24 cellular contexts compared by ENCODE assay signal in the genomic region with DNA sequence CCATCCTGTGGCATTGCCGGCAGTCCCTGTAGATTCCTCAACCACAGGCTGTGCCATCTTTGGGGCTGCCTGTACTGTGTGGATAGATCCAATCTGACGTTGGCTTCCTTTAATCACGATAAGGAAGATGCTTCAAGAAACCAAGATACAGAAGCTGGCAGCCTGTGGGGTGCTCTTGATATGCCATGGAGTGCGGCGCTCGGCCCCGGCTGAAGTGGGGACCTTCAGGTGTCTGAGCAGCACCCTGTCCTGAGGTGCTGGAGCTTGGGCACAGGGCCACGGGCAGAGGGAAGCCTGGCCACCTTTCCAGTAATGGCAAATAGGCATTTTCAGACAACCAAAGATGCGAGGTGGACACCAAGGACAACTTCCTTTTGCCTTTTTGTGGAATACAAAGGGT.
DNase-seq lines count a peak whose midpoint lies in the region; ATAC-seq, FAIRE-seq and TF ChIP-seq lines count a peak whose summit lies in the region.
"Had no signal": no experiment of that assay in that cellular context is flagged by ENCODE, and none has a peak within 500 bp of the region (broad histone marks: within the 10 kb centered on the region; RNA-seq: fewer than 3 reads in every experiment).

No MANE protein-coding gene starts in this region.

- no peak for DNase-seq in right cardiac atrium
- no peak for DNase-seq in Right ventricle myocardium superior
- DNase-seq in HepG2 (ENCODE audit: low spot score), result no peak
- peak; percentile 50 for DNase-seq in osteoblast (ENCODE audit: insufficient read length, low spot score, missing footprints)
- no peak for DNase-seq in retina
- no peak for DNase-seq in SIG-M5 (lab: John Stamatoyannopoulos, UW)
- no peak for DNase-seq in SHP77 (lab: John Stamatoyannopoulos, UW)
- DNase-seq: Caco-2; CD4-positive, alpha-beta memory T cell; DMS 273 treated with DMSO at 0.1 percent for 48 hours; DMS79 treated with DMSO at 0.1 percent for 48 hours; Karpas-422; MM.1S; NCI-H1048; NCI-H1417 treated with DMSO at 0.1 percent for 48 hours; NCI-H187 treated with DMSO at 0.1 percent for 48 hours; NCI-H2107; NCI-H2227 treated with DMSO at 0.1 percent for 48 hours; NCI-H510A treated with DMSO at 0.1 percent for 48 hours; NCI-H748 treated with DMSO at 0.1 percent for 48 hours; NK-92 treated with Interleukin-12 subunit alpha and Interleukin-12 subunit beta, amount 100 ng/mL, for 24 hours had no signal

- H3K4me2 ChIP-seq in HepG2 (ENCODE audit: low read depth, low read length), result peak overlapping the region; percentile 70
- no peak overlapping the region for H3K4me2 ChIP-seq in osteoblast (ENCODE audit: insufficient read depth, low read length)

- TF ChIP-seq CTCF in HepG2 (CRISPR knock-in tag; IDR thresholded peaks at IDR 0.05), result no peak
- TF ChIP-seq CTCF in osteoblast (IDR thresholded peaks at IDR 0.05; ENCODE audit: extremely low read depth, low read depth, low read length), result no peak

- H3K4me3 ChIP-seq in right cardiac atrium (ENCODE audit: low read length) (no peak overlapping the region), HepG2 (replicated peaks in 1 of 3; ENCODE audit: insufficient read depth in 1 of 3, low read depth in 2 of 3, low read length in 3 of 3) (peak overlapping the region in 2 of 3 experiments; percentile 23 to 40; a peak in 3 of 6 replicates), osteoblast (ENCODE audit: insufficient read depth, low read length) (no peak overlapping the region)
- H3K4me3 ChIP-seq: GM12878 had no signal

- POLR2A ChIA-PET in HepG2 (lab: Yijun Ruan, JAX), result interaction anchor here (1.2 to 3.7 kb wide), 4 partner anchors 11 to 27 kb away, joined by 6 to 26 read pairs (median 14); no protein-coding TSS in a partner anchor

- TF ChIP-seq EP300 in HepG2 (IDR thresholded peaks at IDR 0.05; ENCODE audit: low read depth in 2 of 2, low read length in 2 of 2) (no peak), HepG2 (CRISPR knock-in tag; IDR thresholded peaks at IDR 0.05; ENCODE audit: borderline replicate concordance) (no peak)

- FAIRE-seq in HepG2 (lab: Jason Lieb, UNC), result no peak
- FAIRE-seq: GM12878, H54 had no signal

- H3K36me3 ChIP-seq in HepG2 (replicated peaks in 1 of 2; ENCODE audit: control insufficient read depth in 1 of 2, insufficient read depth in 2 of 2, low read length in 2 of 2) (no peaks in the 10 kb centered on the region), osteoblast (ENCODE audit: insufficient read depth, low read length) (no peaks in the 10 kb centered on the region)

- TF ChIP-seq POLR2A in HepG2 (IDR thresholded peaks at IDR 0.05; ENCODE audit: insufficient read depth in 1 of 2, low read depth in 2 of 2, low read length in 2 of 2), result no peak

- no TSS peak for BruUV-seq in HepG2 (replicated peaks; lab: Mats Ljungman, UMichigan)

- no peaks in the 10 kb centered on the region for H4K20me1 ChIP-seq in HepG2 (ENCODE audit: insufficient read depth, low read length)
- H4K20me1 ChIP-seq in osteoblast (ENCODE audit: insufficient read depth, low read length), result no peaks in the 10 kb centered on the region

- 81% methylated on average over 9 of the region's 9 CpGs for WGBS in right cardiac atrium
- 58% methylated on average over 6 of the region's 9 CpGs for WGBS in HepG2 (ENCODE audit: low lambda C conversion rate)

- H3K27ac ChIP-seq in right cardiac atrium (ENCODE audit: low read length) (peak overlapping the region; percentile 1), HepG2 (ENCODE audit: extremely low read length, insufficient read depth, low read length) (peak overlapping the region; percentile 80), osteoblast (ENCODE audit: low read depth, low read length) (no peak overlapping the region)

- H3K9me3 ChIP-seq in right cardiac atrium (ENCODE audit: control insufficient read depth, low read length) (no peaks in the 10 kb centered on the region), HepG2 (ENCODE audit: low read length) (no peaks in the 10 kb centered on the region), osteoblast (ENCODE audit: low read depth, low read length) (no peaks in the 10 kb centered on the region)
- H3K9me3 ChIP-seq: Caco-2 had no signal

- no peaks in the 10 kb centered on the region for H3K4me1 ChIP-seq in right cardiac atrium (ENCODE audit: control insufficient read depth, insufficient read depth, low read length)
- H3K4me1 ChIP-seq in HepG2 (ENCODE audit: insufficient read depth, low read length), result peaks cover 48% of the 10 kb centered on the region
- no peaks in the 10 kb centered on the region for H3K4me1 ChIP-seq in osteoblast (ENCODE audit: insufficient read depth, low read length)
- H3K4me1 ChIP-seq: Caco-2 had no signal

- in situ Hi-C loops in HepG2 (cut with HindIII; ENCODE audit: extremely low pct_ligation_motif_present, low pct_unique_long_range_greater_than_20kb), result no loop called here

- no peaks in the 10 kb centered on the region for H3K27me3 ChIP-seq in right cardiac atrium (ENCODE audit: control insufficient read depth, insufficient read depth)
- H3K27me3 ChIP-seq in HepG2 (ENCODE audit: control insufficient read depth in 1 of 2, insufficient read depth in 2 of 2, low read length in 2 of 2), result no peaks in the 10 kb centered on the region
- no peaks in the 10 kb centered on the region for H3K27me3 ChIP-seq in osteoblast (ENCODE audit: insufficient read depth, low read length)

- H3K9ac ChIP-seq in HepG2 (ENCODE audit: insufficient read depth, low read depth, low read length), result peak overlapping the region; percentile 39; the same call in 1 of the 2 replicates

- H2AFZ ChIP-seq in HepG2 (ENCODE audit: low read length) (no peak overlapping the region), osteoblast (ENCODE audit: low read length) (no peak overlapping the region)

- no peaks in the 10 kb centered on the region for H3K79me2 ChIP-seq in HepG2 (ENCODE audit: insufficient read depth, low read length)
- H3K79me2 ChIP-seq in osteoblast (ENCODE audit: insufficient read depth, low read length), result no peaks in the 10 kb centered on the region

- ATAC-seq in right cardiac atrium, result no peak
- no peak for ATAC-seq in Right ventricle myocardium superior (ENCODE audit: poor library complexity)
- ATAC-seq in HepG2, result no peak; the same call in 2 of the 3 replicates
- ATAC-seq: GM12878, Panc1 had no signal

- CTCF ChIA-PET in HepG2 (lab: Yijun Ruan, JAX; ENCODE audit: low intra/inter-chr PET ratio, low total read pairs), result no interaction called here

- TF ChIP-seq RAD21 in HepG2 (CRISPR knock-in tag; IDR thresholded peaks at IDR 0.05), result no peak

- intact Hi-C loops in right cardiac atrium (cut with DNase I) (no loop called here), Right ventricle myocardium superior (cut with DNase I) (no loop called here), HepG2 (cut with micrococcal nuclease; ENCODE audit: unreplicated experiment) (loop anchor here (10.0 kb wide), 2 partner anchors 126 to 296 kb away; no protein-coding TSS in a partner anchor)

TF ChIP-seq in HepG2, 621 proteins besides CTCF, POLR2A, EP300 and RAD21:
- TF ChIP-seq RNF2 (conservative IDR thresholded peaks at IDR 0.05; ENCODE audit: low read depth) (no peak), ZNF124 (CRISPR knock-in tag; IDR thresholded peaks at IDR 0.05) (peak; percentile 21; the same call in 1 of the 2 replicates), NFE2L2 (IDR thresholded peaks at IDR 0.05; ENCODE audit: low read length) (no peak), ZNF652 (CRISPR knock-in tag; IDR thresholded peaks at IDR 0.05; ENCODE audit: borderline replicate concordance, low read depth) (0 out of 2 replicates have a peak, but pooled peaks have one; percentile 14), ZNF143 (CRISPR knock-in tag; IDR thresholded peaks at IDR 0.05) (no peak)

Comparison
In these comparisons a context has a peak if more than half of its experiments do, and no peak if none do; other contexts are left out.
1. H3K4me3 ChIP-seq: peak in HepG2 (2 of 3); none in right cardiac atrium (single experiment) and osteoblast (single experiment).